Comparison of ENCODE assay signal across 18 cellular contexts in the genomic region with DNA sequence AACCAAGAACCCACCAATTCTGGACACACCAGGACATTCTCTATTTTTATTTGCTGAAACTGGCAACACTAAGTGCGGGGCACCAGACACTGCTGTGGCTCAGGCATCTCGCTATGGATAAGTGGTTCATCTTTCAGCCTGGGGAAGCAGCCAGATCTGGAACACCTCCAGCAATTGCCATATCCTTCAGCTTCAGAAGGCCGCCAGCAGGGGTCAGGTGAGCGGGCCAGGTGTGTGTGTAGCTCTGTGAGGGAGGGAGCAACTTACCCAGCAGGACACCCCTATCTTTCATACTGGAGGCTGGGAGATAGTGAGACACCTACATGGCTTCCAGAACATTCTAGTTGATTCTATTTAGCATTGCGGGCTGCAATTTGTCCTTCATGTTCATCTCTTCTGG. TPM values are rescaled to one million over a fixed set of nuclear protein-coding genes. Genes with fewer than 3 reads are reported as not detected.
DNase-seq lines count a peak whose midpoint lies in the region; ATAC-seq and TF ChIP-seq lines count a peak whose summit lies in the region.
"Had no signal": no experiment of that assay in that cellular context is flagged by ENCODE, and none has a peak within 500 bp of the region (broad histone marks: within the 10 kb centered on the region; RNA-seq: fewer than 3 reads in every experiment).

No MANE protein-coding gene starts in this region.

- no peak overlapping the region for H3K4me3 ChIP-seq in GM12865 (ENCODE audit: low read depth, low read length)
- no peak overlapping the region for H3K4me3 ChIP-seq in H7 (ENCODE audit: insufficient read depth, low read depth, low read length)
- H3K4me3 ChIP-seq in PC-3 (ENCODE audit: low read length): no peak overlapping the region
- no peak overlapping the region for H3K4me3 ChIP-seq in Karpas-422 (ENCODE audit: low read length)
- no peak overlapping the region for H3K4me3 ChIP-seq in dorsolateral prefrontal cortex
- H3K4me3 ChIP-seq: K562, PC-9, SK-N-MC had no signal

- no peak overlapping the region for H3K27ac Mint-ChIP-seq in CD4-positive, alpha-beta T cell
- H3K27ac Mint-ChIP-seq: B cell; CD8-positive, alpha-beta T cell had no signal

- no peak overlapping the region for H2AFZ ChIP-seq in PC-3 (ENCODE audit: low read length)
- H2AFZ ChIP-seq in Karpas-422 (ENCODE audit: low read length): no peak overlapping the region
- H2AFZ ChIP-seq: PC-9 had no signal

- H3K27me3 ChIP-seq in H7 (ENCODE audit: control insufficient read depth, insufficient read depth, low read length) (no peaks in the 10 kb centered on the region), PC-3 (ENCODE audit: low read length) (peaks cover 7% of the 10 kb centered on the region; the same call in 1 of the 2 replicates), Karpas-422 (ENCODE audit: low read length) (no peaks in the 10 kb centered on the region), dorsolateral prefrontal cortex (peaks cover 0 to 35% (median 0%) of the 10 kb centered on the region in 45 donors)
- no peaks in the 10 kb centered on the region for H3K27me3 ChIP-seq in CD4-positive, alpha-beta T cell (ENCODE audit: control insufficient read depth, insufficient read depth, low read length)

- no peaks in the 10 kb centered on the region for H3K79me2 ChIP-seq in PC-3 (ENCODE audit: low read length)
- no peaks in the 10 kb centered on the region for H3K79me2 ChIP-seq in Karpas-422 (ENCODE audit: low read length)

- H3K36me3 Mint-ChIP-seq in CD4-positive, alpha-beta T cell (ENCODE audit: low read depth): no peaks in the 10 kb centered on the region
- H3K36me3 Mint-ChIP-seq: CD8-positive, alpha-beta T cell had no signal

- no peaks in the 10 kb centered on the region for H3K4me1 Mint-ChIP-seq in CD4-positive, alpha-beta T cell (ENCODE audit: low read depth)
- H3K4me1 Mint-ChIP-seq: B cell had no signal

- no peak for ATAC-seq in PC-3
- no peak for ATAC-seq in CD4-positive, alpha-beta T cell (ENCODE audit: poor library complexity)
- ATAC-seq: CD8-positive, alpha-beta T cell; K562; Right ventricle myocardium inferior had no signal

- H3K27ac ChIP-seq in PC-3 (ENCODE audit: low read length) (no peak overlapping the region), Karpas-422 (ENCODE audit: low read length) (no peak overlapping the region), dorsolateral prefrontal cortex (no peak overlapping the region)
- no peak overlapping the region for H3K27ac ChIP-seq in CD4-positive, alpha-beta T cell (ENCODE audit: low read depth, low read length)
- H3K27ac ChIP-seq: PC-9, SK-N-MC had no signal

- H3K9me2 ChIP-seq in PC-3 (replicated peaks; ENCODE audit: low read length) (no peaks in the 10 kb centered on the region), Karpas-422 (replicated peaks; ENCODE audit: insufficient read depth, low read length) (no peaks in the 10 kb centered on the region)

- H3K4me3 Mint-ChIP-seq in CD4-positive, alpha-beta T cell: no peak overlapping the region
- H3K4me3 Mint-ChIP-seq: B cell; CD8-positive, alpha-beta T cell had no signal

- CTCF ChIA-PET in PC-3 (lab: Charles Lee): interaction anchor here (0.5 kb wide), 1 partner anchor 66 kb away, joined by 5 read pairs; no protein-coding TSS in a partner anchor
- CTCF ChIA-PET in CD4-positive, alpha-beta T cell (lab: Charles Lee): no interaction called here

- POLR2A ChIA-PET in PC-3 (lab: Charles Lee; ENCODE audit: unreplicated experiment): no interaction called here
- POLR2A ChIA-PET in CD4-positive, alpha-beta T cell (lab: Charles Lee): no interaction called here

- no peak overlapping the region for H3K9ac ChIP-seq in PC-3 (ENCODE audit: low read length)
- no peak overlapping the region for H3K9ac ChIP-seq in Karpas-422 (ENCODE audit: low read length)

- no peaks in the 10 kb centered on the region for H3K9me3 ChIP-seq in PC-3 (ENCODE audit: low read length)
- H3K9me3 ChIP-seq in CD4-positive, alpha-beta T cell (ENCODE audit: control insufficient read depth, low read length): peaks cover 11% of the 10 kb centered on the region
- H3K9me3 ChIP-seq in Karpas-422 (ENCODE audit: low read length): no peaks in the 10 kb centered on the region; the same call in 1 of the 2 replicates

- H3K4me2 ChIP-seq in PC-3 (ENCODE audit: low read length) (no peak overlapping the region), Karpas-422 (ENCODE audit: low read depth, low read length, poor library complexity, severe bottlenecking) (no peak overlapping the region)
- H3K4me2 ChIP-seq: PC-9 had no signal

- intact Hi-C loops in PC-3 (cut with micrococcal nuclease) (no loop called here), dorsolateral prefrontal cortex (cut with DNase I) (no loop called here)
- intact Hi-C loops in CD4-positive, alpha-beta T cell (cut with DNase I, micrococcal nuclease): no loop called here

- TF ChIP-seq CTCF in GM12865 (IDR thresholded peaks at IDR 0.05; ENCODE audit: insufficient read depth, low read depth, low read length, missing control alignments) (peak; percentile 3), PC-3 (conservative IDR thresholded peaks at IDR 0.05; ENCODE audit: low read depth, low read length) (peak; percentile 31), dorsolateral prefrontal cortex (IDR thresholded peaks at IDR 0.05 in 54 of 56, conservative IDR thresholded peaks at IDR 0.05 in 2 of 56; ENCODE audit: low read depth in 1 of 56, partially characterized antibody in 56 of 56) (no peak)
- TF ChIP-seq CTCF in CD4-positive, alpha-beta T cell (IDR thresholded peaks at IDR 0.05): no peak

- peaks cover 11% of the 10 kb centered on the region for H3K9me3 Mint-ChIP-seq in CD4-positive, alpha-beta T cell

- DNase-seq in GM12865 (ENCODE audit: low read depth): no peak
- peak; percentile 55 for DNase-seq in H7
- peak; percentile 5 for DNase-seq in PC-3
- DNase-seq in iPS-NIHi11 (ENCODE audit: low spot score): peak; percentile 24
- no peak for DNase-seq in CD4-positive, alpha-beta T cell
- DNase-seq in Karpas-422: no peak
- no peak for DNase-seq in dorsolateral prefrontal cortex
- DNase-seq: CD8-positive, alpha-beta T cell; GF-D8; NCI-H1436; NCI-H2029; NCI-H524 treated with DMSO at 0.1 percent for 48 hours; PC-9 had no signal

- no peaks in the 10 kb centered on the region for H3K4me1 ChIP-seq in PC-3 (ENCODE audit: insufficient read depth, low read length)
- H3K4me1 ChIP-seq in Karpas-422 (ENCODE audit: low read length): no peaks in the 10 kb centered on the region

- H4K20me1 ChIP-seq in PC-3 (ENCODE audit: low read length): no peaks in the 10 kb centered on the region
- H4K20me1 ChIP-seq in Karpas-422 (ENCODE audit: insufficient read depth, low read depth, low read length): no peaks in the 10 kb centered on the region

- no peaks in the 10 kb centered on the region for H3F3A ChIP-seq in PC-3 (ENCODE audit: low read length, unreplicated experiment)

- H3K27me3 Mint-ChIP-seq in CD4-positive, alpha-beta T cell: no peaks in the 10 kb centered on the region
- H3K27me3 Mint-ChIP-seq: B cell had no signal

- no TSS peak for BruUV-seq in PC-3 (replicated peaks; lab: Mats Ljungman, UMichigan)

- H3K36me3 ChIP-seq in H7 (replicated peaks; ENCODE audit: control insufficient read depth, insufficient read depth, low read length): no peaks in the 10 kb centered on the region
- no peaks in the 10 kb centered on the region for H3K36me3 ChIP-seq in PC-3 (ENCODE audit: low read depth, low read length)
- no peaks in the 10 kb centered on the region for H3K36me3 ChIP-seq in Karpas-422 (ENCODE audit: insufficient read depth, low read length)

RNA-seq across cellular contexts. Expression of a gene that starts 57.0 kb away (rescaled TPM):
- not detected in 2 replicates for total RNA-seq in H7 (2014; rRNA removed; shearing (Covaris generic))
- total RNA-seq in PC-3 (2014; rRNA removed): not detected in 2 replicates
- total RNA-seq in CD4-positive, alpha-beta T cell: not detected
- not detected in 2 replicates for total RNA-seq in Karpas-422 (2014; rRNA removed; shearing (Covaris generic); ENCODE audit: low replicate concordance)
- 1 to 10 TPM in 5 of 120 experiments, under 1 TPM in 19, not detected in 96; 0.20 to 1.9 (median 0.64) TPM for total RNA-seq in dorsolateral prefrontal cortex
- total RNA-seq: B cell; CD8-positive, alpha-beta T cell; Daoy; PC-9; Right ventricle myocardium inferior had no signal

Comparison
In these comparisons a context has a peak if more than half of its experiments do, and no peak if none do; other contexts are left out.
1. DNase-seq: peak in H7 (single experiment), PC-3 (single experiment) and iPS-NIHi11 (single experiment); none in GM12865 (single experiment), CD4-positive, alpha-beta T cell (0 of 10), Karpas-422 (single experiment) and dorsolateral prefrontal cortex (0 of 10).
2. CTCF ChIP-seq: peak in GM12865 (single experiment) and PC-3 (single experiment); none in CD4-positive, alpha-beta T cell (single experiment) and dorsolateral prefrontal cortex (0 of 56).